In the genomic region with DNA sequence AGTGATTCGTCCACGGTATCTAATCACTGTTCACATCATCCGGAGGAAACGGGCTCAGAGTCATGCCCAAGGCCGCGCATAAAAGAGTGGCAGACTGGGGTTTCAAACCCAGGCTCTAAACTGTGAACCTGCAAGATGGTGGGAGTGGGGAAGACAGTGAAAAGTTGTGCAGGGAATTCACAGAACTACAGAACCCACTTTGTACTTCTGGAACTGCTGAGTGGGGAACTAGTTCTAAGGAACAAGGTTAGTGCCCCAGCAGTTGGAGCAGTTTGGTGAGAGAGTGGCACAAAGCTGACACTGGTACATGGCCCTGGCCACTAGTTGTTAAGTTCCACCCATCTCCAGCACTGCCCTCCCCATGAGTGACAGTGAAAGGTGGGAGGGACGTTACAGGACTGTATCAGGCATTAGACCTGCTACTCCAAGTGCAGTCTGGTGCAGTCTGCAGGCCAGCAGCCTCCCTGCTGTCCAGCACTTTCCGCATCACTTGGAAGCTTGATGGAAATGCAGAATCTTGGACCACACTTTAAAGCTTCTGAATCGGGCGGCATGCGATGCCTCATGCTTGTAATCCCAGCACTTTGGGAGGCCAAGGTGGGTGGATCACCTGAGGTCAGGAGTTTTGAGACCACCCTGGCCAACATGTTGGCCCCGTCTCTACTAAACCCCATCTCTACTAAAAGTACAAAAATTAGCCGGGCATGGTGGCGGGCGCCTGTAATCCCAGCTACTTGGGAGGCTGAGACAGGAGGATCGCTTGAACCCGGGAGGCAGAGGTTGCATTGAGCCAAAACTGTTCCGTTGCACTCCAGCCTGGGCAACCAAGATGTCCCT, we compare ENCODE assay signal across 8 cellular contexts. TPM values are rescaled to one million over a fixed set of nuclear protein-coding genes. Genes with fewer than 3 reads are reported as not detected.
DNase-seq lines count a peak whose midpoint lies in the region; ATAC-seq, FAIRE-seq and TF ChIP-seq lines count a peak whose summit lies in the region.

No MANE protein-coding gene starts in this region.

- no peak for TF ChIP-seq CTCF in CD8-positive, alpha-beta T cell (IDR thresholded peaks at IDR 0.05)
- peak; percentile 31; the same call in 1 of the 2 replicates for TF ChIP-seq CTCF in HEK293 (tag by site-specific recombination; IDR thresholded peaks at IDR 0.05)
- no peak for TF ChIP-seq CTCF in body of pancreas (IDR thresholded peaks at IDR 0.05)

- H3K27me3 Mint-ChIP-seq in CD8-positive, alpha-beta T cell (ENCODE audit: low read depth) = no peaks in the 10 kb centered on the region

- peaks cover 47% of the 10 kb centered on the region for H3K4me1 Mint-ChIP-seq in CD8-positive, alpha-beta T cell (ENCODE audit: low read depth)

- intact Hi-C loops in CD8-positive, alpha-beta T cell (cut with DNase I, micrococcal nuclease) = loop anchor here in 1 of 2 experiments (2.0 to 5.0 kb wide), 2 partner anchors 36 to 159 kb away; partner anchors contain the start of gene FAM136A
- intact Hi-C loops in body of pancreas (cut with DNase I) = loop anchor here (10.0 kb wide), 1 partner anchor 59 kb away; the partner anchor contains the start of gene PCBP1

- peak; percentile 16 for ATAC-seq in CD8-positive, alpha-beta T cell
- ATAC-seq in body of pancreas (no peak), GM19452 (IDR thresholded peaks at IDR 0.05; ENCODE audit: unreplicated experiment) (no peak)

- H3K9ac ChIP-seq in SK-N-MC (ENCODE audit: insufficient read length) = peak overlapping the region; percentile 99

- H3K36me3 Mint-ChIP-seq in CD8-positive, alpha-beta T cell = peaks cover 2% of the 10 kb centered on the region

- H3K27me3 ChIP-seq in CD8-positive, alpha-beta T cell (ENCODE audit: insufficient read depth, low read length) = no peaks in the 10 kb centered on the region
- H3K27me3 ChIP-seq in body of pancreas = no peaks in the 10 kb centered on the region
- no peaks in the 10 kb centered on the region for H3K27me3 ChIP-seq in small intestine (ENCODE audit: control insufficient read depth in 2 of 2, insufficient read depth in 2 of 2, low read length in 2 of 2)

- H3K27ac Mint-ChIP-seq in CD8-positive, alpha-beta T cell = peak overlapping the region; percentile 100

- H3K27ac ChIP-seq in CD8-positive, alpha-beta T cell (ENCODE audit: low read depth, low read length) = peak overlapping the region; percentile 89
- H3K27ac ChIP-seq in HEK293 (ENCODE audit: extremely low read depth, low read depth, low read length) = peak overlapping the region; percentile 6
- peak overlapping the region; percentile 94 for H3K27ac ChIP-seq in SK-N-MC
- H3K27ac ChIP-seq in body of pancreas = peak overlapping the region; percentile 89 to 100 (median 100)
- H3K27ac ChIP-seq in small intestine (ENCODE audit: low read depth in 1 of 2, low read length in 1 of 2) = peak overlapping the region; percentile 89 to 98

- TF ChIP-seq POLR2A in body of pancreas (IDR thresholded peaks at IDR 0.05) = no peak

- no peaks in the 10 kb centered on the region for H3K36me3 ChIP-seq in CD8-positive, alpha-beta T cell (ENCODE audit: insufficient read depth, low read length)
- H3K36me3 ChIP-seq in HEK293 (ENCODE audit: control insufficient read depth in 2 of 2, insufficient read depth in 1 of 2, low read length in 2 of 2) (no peaks in the 10 kb centered on the region), SK-N-MC (ENCODE audit: insufficient read depth, low read length) (no peaks in the 10 kb centered on the region), body of pancreas (replicated peaks in 1 of 2; ENCODE audit: insufficient read depth in 1 of 2, low read depth in 2 of 2) (no peaks in the 10 kb centered on the region), small intestine (ENCODE audit: control insufficient read depth in 2 of 2, insufficient read depth in 2 of 2, low read length in 2 of 2) (no peaks in the 10 kb centered on the region)

- peak overlapping the region; percentile 54 for H3K4me3 ChIP-seq in CD8-positive, alpha-beta T cell (ENCODE audit: low read depth, low read length)
- no peak overlapping the region for H3K4me3 ChIP-seq in HEK293 (ENCODE audit: low read depth, low read length)
- peak overlapping the region; percentile 78 for H3K4me3 ChIP-seq in SK-N-MC
- no peak overlapping the region for H3K4me3 ChIP-seq in body of pancreas
- no peak overlapping the region for H3K4me3 ChIP-seq in small intestine (ENCODE audit: low read depth in 1 of 2, low read length in 2 of 2)

- H3K4me3 Mint-ChIP-seq in CD8-positive, alpha-beta T cell = peak overlapping the region; percentile 91

- no peaks in the 10 kb centered on the region for H3K9me3 Mint-ChIP-seq in CD8-positive, alpha-beta T cell

- CTCF ChIA-PET in CD8-positive, alpha-beta T cell (lab: Charles Lee) = interaction anchor here (0.7 to 15.4 kb wide), 16 partner anchors 10 to 419 kb away, joined by 3 to 196 read pairs (median 6); partner anchors contain the start of genes MXD1, PCBP1 and PCYOX1
- CTCF ChIA-PET in HEK293 (lab: Yijun Ruan, JAX) = interaction anchor here (0.6 to 3.5 kb wide), 15 partner anchors 8 to 861 kb away, joined by 3 to 20 read pairs (median 3); no protein-coding TSS in a partner anchor

- no peaks in the 10 kb centered on the region for H3K9me3 ChIP-seq in CD8-positive, alpha-beta T cell (ENCODE audit: low read length)
- H3K9me3 ChIP-seq in HEK293 (ENCODE audit: control insufficient read depth, insufficient read depth, low read depth, low read length) (no peaks in the 10 kb centered on the region), SK-N-MC (ENCODE audit: low read depth, low read length) (no peaks in the 10 kb centered on the region), body of pancreas (no peaks in the 10 kb centered on the region), small intestine (ENCODE audit: control insufficient read depth, low read depth) (no peaks in the 10 kb centered on the region)

- POLR2A ChIA-PET in CD8-positive, alpha-beta T cell (lab: Charles Lee) = interaction anchor here (0.7 to 16.6 kb wide), 19 partner anchors 8 to 840 kb away, joined by 3 to 495 read pairs (median 6); partner anchors contain the start of genes C2orf42, MXD1, PCBP1 and PCYOX1
- POLR2A ChIA-PET in HEK293 (lab: Yijun Ruan, JAX) = interaction anchor here (1.0 to 4.6 kb wide), 5 partner anchors 18 to 229 kb away, joined by 3 to 30 read pairs (median 10); partner anchors contain the start of genes C2orf42 and MXD1

- 53 to 60% methylated on average over 13 to 18 of the region's 18 CpGs for WGBS in body of pancreas, 2 donors
- 58 to 61% (median 59%) methylated on average over 18 of the region's 18 CpGs for WGBS in small intestine, 3 donors

- DNase-seq in CD8-positive, alpha-beta T cell = peak in 6 of 7 experiments; percentile 13 to 70 (median 49)
- DNase-seq in SK-N-MC (ENCODE audit: low read depth, low spot score) (no peak), body of pancreas (peak; percentile 55 to 75 (median 64)), iPS-NIHi11 (ENCODE audit: low spot score) (peak; percentile 29), small intestine (peak; percentile 69), NCI-H1105 (lab: John Stamatoyannopoulos, UW) (no peak)

- peaks cover 41% of the 10 kb centered on the region for H3K4me1 ChIP-seq in CD8-positive, alpha-beta T cell (ENCODE audit: insufficient read depth, low read length)
- peaks cover 6% of the 10 kb centered on the region; the same call in 1 of the 2 replicates for H3K4me1 ChIP-seq in HEK293 (ENCODE audit: control insufficient read depth, insufficient read depth, low read length)
- peaks cover 34% of the 10 kb centered on the region for H3K4me1 ChIP-seq in body of pancreas
- H3K4me1 ChIP-seq in small intestine (ENCODE audit: control insufficient read depth in 2 of 2, insufficient read depth in 1 of 2, low read depth in 1 of 2, low read length in 1 of 2) = peaks cover 0 to 4% of the 10 kb centered on the region in 2 donors

- no peak for FAIRE-seq in small intestine (lab: Jason Lieb, UNC)

TF ChIP-seq in HEK293, 187 proteins besides CTCF, POLR2A, EP300 and RAD21 (continues in another document):
- 0 out of 2 replicates have a peak, but pooled peaks have one; percentile 7 for TF ChIP-seq ZNF335 (tag by site-specific recombination; conservative IDR thresholded peaks at IDR 0.05)
- 0 out of 2 replicates have a peak, but pooled peaks have one; percentile 17 for TF ChIP-seq ZNF24 (tag by site-specific recombination; IDR thresholded peaks at IDR 0.05)
- TF ChIP-seq GLIS1 (tag by site-specific recombination; IDR thresholded peaks at IDR 0.05) = no peak
- TF ChIP-seq, protein P1, sequence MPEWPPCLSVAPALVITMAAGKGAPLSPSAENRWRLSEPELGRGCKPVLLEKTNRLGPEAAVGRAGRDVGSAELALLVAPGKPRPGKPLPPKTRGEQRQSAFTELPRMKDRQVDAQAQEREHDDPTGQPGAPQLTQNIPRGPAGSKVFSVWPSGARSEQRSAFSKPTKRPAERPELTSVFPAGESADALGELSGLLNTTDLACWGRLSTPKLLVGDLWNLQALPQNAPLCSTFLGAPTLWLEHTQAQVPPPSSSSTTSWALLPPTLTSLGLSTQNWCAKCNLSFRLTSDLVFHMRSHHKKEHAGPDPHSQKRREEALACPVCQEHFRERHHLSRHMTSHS (tag by site-specific recombination; IDR thresholded peaks at IDR 0.05) = no peak
- no peak for TF ChIP-seq ZNF664 (tag by site-specific recombination; IDR thresholded peaks at IDR 0.05)
- no peak for TF ChIP-seq BCL11B (tag by site-specific recombination; IDR thresholded peaks at IDR 0.05; ENCODE audit: low read depth)

RNA-seq across cellular contexts. Expression of gene C2orf42, which starts 47.3 kb away (rescaled TPM):
- total RNA-seq in CD8-positive, alpha-beta T cell = 10 to 100 TPM; 14.7 to 16.8 TPM
- total RNA-seq in body of pancreas = 1 to 10 TPM; 6.3 to 7.0 TPM
- 1 to 10 TPM; 4.3 to 7.0 (median 6.9) TPM for polyA plus RNA-seq in small intestine

RNA-seq across cellular contexts. Expression of gene PCBP1, which starts 56.3 kb away (rescaled TPM):
- total RNA-seq in CD8-positive, alpha-beta T cell = 100 to 1,000 TPM; 239 to 255 TPM
- 100 to 1,000 TPM in 1 of 2 donors, 10 to 100 TPM in 1; 97.9 to 128 TPM for total RNA-seq in body of pancreas
- 100 to 1,000 TPM; 247 to 311 (median 291) TPM for polyA plus RNA-seq in small intestine

Comparison
In these comparisons a context has a peak if more than half of its experiments do, and no peak if none do; other contexts are left out.
1. DNase-seq: peak in CD8-positive, alpha-beta T cell (6 of 7), body of pancreas (4 of 4), iPS-NIHi11 (single experiment) and small intestine (single experiment); none in SK-N-MC (single experiment) and NCI-H1105 (single experiment).
2. H3K27ac ChIP-seq: peak in every context shown above with its lines; median percentile 100 in body of pancreas; 94 in SK-N-MC; 94 in small intestine; 89 in CD8-positive, alpha-beta T cell; 6 in HEK293.
3. H3K4me3 ChIP-seq: peak in CD8-positive, alpha-beta T cell (single experiment) and SK-N-MC (single experiment); none in HEK293 (single experiment), body of pancreas (0 of 2) and small intestine (0 of 2).